15 cellular contexts compared by ENCODE assay signal in genomic region chr1:87598429-87598828, GRCh38.
A peak's percentile ranks its signal among the peaks of the same experiment; 100 is the strongest.
DNase-seq lines count a peak whose midpoint lies in the region; ATAC-seq, FAIRE-seq and TF ChIP-seq lines count a peak whose summit lies in the region.
"Had no signal": no experiment of that assay in that cellular context is flagged by ENCODE, and none has a peak within 500 bp of the region (broad histone marks: within the 10 kb centered on the region; RNA-seq: fewer than 3 reads in every experiment).

No MANE protein-coding gene starts in this region.

- no peaks in the 10 kb centered on the region for H3F3A ChIP-seq in PC-9 (ENCODE audit: insufficient read depth, low read depth)

- WGBS in HepG2 (ENCODE audit: low lambda C conversion rate), result 6% methylated on average over 3 of the region's 3 CpGs
- 69% methylated on average over 3 of the region's 3 CpGs for WGBS in right lobe of liver (ENCODE audit: insufficient coverage, low coverage, low lambda C conversion rate, missing lambda C conversion rate)

- POLR2A ChIA-PET in HepG2 (lab: Yijun Ruan, JAX), result no interaction called here
- POLR2A ChIA-PET in PC-9 (lab: Charles Lee; ENCODE audit: unreplicated experiment), result interaction anchor here (0.5 kb wide), 1 partner anchor 522 kb away, joined by 3 read pairs; no protein-coding TSS in a partner anchor

- TF ChIP-seq CTCF in HepG2 (CRISPR knock-in tag; IDR thresholded peaks at IDR 0.05) (peak; percentile 51), right lobe of liver (IDR thresholded peaks at IDR 0.05) (no peak), foreskin keratinocyte (conservative IDR thresholded peaks at IDR 0.05) (peak; percentile 5), PC-9 (conservative IDR thresholded peaks at IDR 0.05) (no peak)

- peaks cover 1% of the 10 kb centered on the region for H3K27me3 Mint-ChIP-seq in activated T-helper 1 cell treated with anti-CD3 and anti-CD28 coated beads, Interleukin-12 subunit alpha, Interleukin-12 subunit beta, Interleukin-2, Interleukin-4 antibody, amounts not matched to agents 30 ng/mL and 10 ng/mL and 1 ng/mL, durations not matched to agents 14 hours and 24 hours and 36 hours (ENCODE audit: insufficient read depth)

- H3K4me3 Mint-ChIP-seq in activated T-helper 1 cell treated with anti-CD3 and anti-CD28 coated beads, Interleukin-12 subunit alpha, Interleukin-12 subunit beta, Interleukin-2, Interleukin-4 antibody, amounts not matched to agents 30 ng/mL and 10 ng/mL and 1 ng/mL, durations not matched to agents 14 hours and 24 hours and 36 hours, result no peak overlapping the region

- TF ChIP-seq EP300 in HepG2 (IDR thresholded peaks at IDR 0.05; ENCODE audit: low read depth in 2 of 2, low read length in 2 of 2) (no peak), HepG2 (CRISPR knock-in tag; IDR thresholded peaks at IDR 0.05; ENCODE audit: borderline replicate concordance) (no peak)

- H2AFZ ChIP-seq in HepG2 (ENCODE audit: low read length) (no peak overlapping the region), PC-9 (no peak overlapping the region)

- no peaks in the 10 kb centered on the region for H3K36me3 ChIP-seq in HepG2 (replicated peaks in 1 of 2; ENCODE audit: control insufficient read depth in 1 of 2, insufficient read depth in 2 of 2, low read length in 2 of 2)
- H3K36me3 ChIP-seq in right lobe of liver, result no peaks in the 10 kb centered on the region
- H3K36me3 ChIP-seq in PC-9 (ENCODE audit: low read depth), result no peaks in the 10 kb centered on the region
- H3K36me3 ChIP-seq: lower lobe of right lung, MG63 had no signal

- CTCF ChIA-PET in HepG2 (lab: Yijun Ruan, JAX; ENCODE audit: low intra/inter-chr PET ratio, low total read pairs), result interaction anchor here (1.6 kb wide), 1 partner anchor 355 kb away, joined by 4 read pairs; no protein-coding TSS in a partner anchor
- CTCF ChIA-PET in PC-9 (lab: Charles Lee), result no interaction called here

- H3K27me3 ChIP-seq in HepG2 (ENCODE audit: control insufficient read depth in 1 of 2, insufficient read depth in 2 of 2, low read length in 2 of 2), result no peaks in the 10 kb centered on the region
- no peaks in the 10 kb centered on the region for H3K27me3 ChIP-seq in right lobe of liver
- no peaks in the 10 kb centered on the region for H3K27me3 ChIP-seq in foreskin keratinocyte
- H3K27me3 ChIP-seq in PC-9 (ENCODE audit: insufficient read depth, low read depth), result no peaks in the 10 kb centered on the region
- H3K27me3 ChIP-seq: MG63 had no signal

- no peak overlapping the region for H3K27ac Mint-ChIP-seq in activated T-helper 1 cell treated with anti-CD3 and anti-CD28 coated beads, Interleukin-12 subunit alpha, Interleukin-12 subunit beta, Interleukin-2, Interleukin-4 antibody, amounts not matched to agents 30 ng/mL and 10 ng/mL and 1 ng/mL, durations not matched to agents 14 hours and 24 hours and 36 hours

- H3K36me3 Mint-ChIP-seq in activated T-helper 1 cell treated with anti-CD3 and anti-CD28 coated beads, Interleukin-12 subunit alpha, Interleukin-12 subunit beta, Interleukin-2, Interleukin-4 antibody, amounts not matched to agents 30 ng/mL and 10 ng/mL and 1 ng/mL, durations not matched to agents 14 hours and 24 hours and 36 hours (ENCODE audit: low read depth), result no peaks in the 10 kb centered on the region

- DNase-seq in HepG2 (ENCODE audit: low spot score) (peak; percentile 15), right lobe of liver (no peak), RPMI8226 (peak; percentile 9), foreskin keratinocyte (no peak), PC-9 (no peak), SHP77 treated with DMSO at 0.1 percent for 48 hours (lab: John Stamatoyannopoulos, UW) (no peak)
- no peak for DNase-seq in activated T-helper 1 cell treated with anti-CD3 and anti-CD28 coated beads, Interleukin-12 subunit alpha, Interleukin-12 subunit beta, Interleukin-2, Interleukin-4 antibody, amounts not matched to agents 30 ng/mL and 10 ng/mL and 1 ng/mL, durations not matched to agents 14 hours and 24 hours and 36 hours (ENCODE audit: low spot score)
- DNase-seq: anterior cingulate cortex, glutamatergic neuron, lower lobe of right lung, MG63, NCI-H524 had no signal

- TF ChIP-seq POLR2A in HepG2 (IDR thresholded peaks at IDR 0.05; ENCODE audit: insufficient read depth in 1 of 2, low read depth in 2 of 2, low read length in 2 of 2) (no peak), right lobe of liver (IDR thresholded peaks at IDR 0.05) (no peak)

- H3K9me3 ChIP-seq in HepG2 (ENCODE audit: low read length) (no peaks in the 10 kb centered on the region), right lobe of liver (no peaks in the 10 kb centered on the region), PC-9 (ENCODE audit: insufficient read depth, low read depth) (no peaks in the 10 kb centered on the region)
- H3K9me3 ChIP-seq: lower lobe of right lung, MG63 had no signal

- no peak overlapping the region for H3K4me3 ChIP-seq in HepG2 (replicated peaks in 1 of 3; ENCODE audit: insufficient read depth in 1 of 3, low read depth in 2 of 3, low read length in 3 of 3)
- H3K4me3 ChIP-seq in right lobe of liver, result no peak overlapping the region
- H3K4me3 ChIP-seq in PC-9, result no peak overlapping the region
- H3K4me3 ChIP-seq: lower lobe of right lung, MG63 had no signal

- intact Hi-C loops in HepG2 (cut with micrococcal nuclease; ENCODE audit: unreplicated experiment) (loop anchor here (5.0 kb wide), 1 partner anchor 354 kb away; no protein-coding TSS in a partner anchor), right lobe of liver (cut with DNase I) (no loop called here), PC-9 (cut with micrococcal nuclease; ENCODE audit: unreplicated experiment) (no loop called here)
- intact Hi-C loops in activated T-helper 1 cell treated with anti-CD3 and anti-CD28 coated beads, Interleukin-12 subunit alpha, Interleukin-12 subunit beta, Interleukin-2, Interleukin-4 antibody, amounts not matched to agents 30 ng/mL and 10 ng/mL and 1 ng/mL, durations not matched to agents 14 hours and 24 hours and 36 hours (cut with micrococcal nuclease), result no loop called here

- no peak overlapping the region for H3K27ac ChIP-seq in HepG2 (ENCODE audit: extremely low read length, insufficient read depth, low read length)
- H3K27ac ChIP-seq in right lobe of liver, result no peak overlapping the region
- H3K27ac ChIP-seq in foreskin keratinocyte, result no peak overlapping the region
- no peak overlapping the region for H3K27ac ChIP-seq in PC-9
- H3K27ac ChIP-seq: lower lobe of right lung had no signal

- H4K20me1 ChIP-seq in HepG2 (ENCODE audit: insufficient read depth, low read length), result no peaks in the 10 kb centered on the region
- H4K20me1 ChIP-seq in PC-9 (ENCODE audit: insufficient read depth), result no peaks in the 10 kb centered on the region

- BruUV-seq in HepG2 (replicated peaks; lab: Mats Ljungman, UMichigan) (no TSS peak), PC-9 (replicated peaks; lab: Mats Ljungman, UMichigan) (no TSS peak)

- H3K9me3 Mint-ChIP-seq in activated T-helper 1 cell treated with anti-CD3 and anti-CD28 coated beads, Interleukin-12 subunit alpha, Interleukin-12 subunit beta, Interleukin-2, Interleukin-4 antibody, amounts not matched to agents 30 ng/mL and 10 ng/mL and 1 ng/mL, durations not matched to agents 14 hours and 24 hours and 36 hours, result no peaks in the 10 kb centered on the region

- H3K79me2 ChIP-seq in HepG2 (ENCODE audit: insufficient read depth, low read length), result no peaks in the 10 kb centered on the region
- H3K79me2 ChIP-seq in PC-9 (ENCODE audit: low read depth), result no peaks in the 10 kb centered on the region

- no peaks in the 10 kb centered on the region for H3K4me1 Mint-ChIP-seq in activated T-helper 1 cell treated with anti-CD3 and anti-CD28 coated beads, Interleukin-12 subunit alpha, Interleukin-12 subunit beta, Interleukin-2, Interleukin-4 antibody, amounts not matched to agents 30 ng/mL and 10 ng/mL and 1 ng/mL, durations not matched to agents 14 hours and 24 hours and 36 hours (ENCODE audit: low read depth)

- no peaks in the 10 kb centered on the region for H3K9me2 ChIP-seq in PC-9 (ENCODE audit: insufficient read depth)

- H3K4me2 ChIP-seq in HepG2 (ENCODE audit: low read depth, low read length), result no peak overlapping the region
- no peak overlapping the region for H3K4me2 ChIP-seq in PC-9

- no peak overlapping the region for H3K9ac ChIP-seq in HepG2 (ENCODE audit: insufficient read depth, low read depth, low read length)

- ATAC-seq in HepG2 (peak; percentile 93), right lobe of liver (no peak), foreskin keratinocyte (no peak), HG03196 (IDR thresholded peaks at IDR 0.05; ENCODE audit: unreplicated experiment) (no peak)
- ATAC-seq: lower lobe of right lung had no signal

- no peaks in the 10 kb centered on the region for H3K4me1 ChIP-seq in HepG2 (ENCODE audit: insufficient read depth, low read length)
- no peaks in the 10 kb centered on the region for H3K4me1 ChIP-seq in right lobe of liver
- no peaks in the 10 kb centered on the region for H3K4me1 ChIP-seq in foreskin keratinocyte
- H3K4me1 ChIP-seq in PC-9 (replicated peaks; ENCODE audit: insufficient read depth), result peaks cover 8% of the 10 kb centered on the region; the same call in 1 of the 2 replicates
- H3K4me1 ChIP-seq: lower lobe of right lung had no signal

- no peak for FAIRE-seq in HepG2 (lab: Jason Lieb, UNC)
- FAIRE-seq: G401.6, urothelium cell line had no signal

- TF ChIP-seq RAD21 in HepG2 (CRISPR knock-in tag; IDR thresholded peaks at IDR 0.05), result no peak

- in situ Hi-C loops in HepG2 (cut with HindIII; ENCODE audit: extremely low pct_ligation_motif_present, low pct_unique_long_range_greater_than_20kb), result no loop called here

TF ChIP-seq in HepG2, 621 proteins besides CTCF, POLR2A, EP300 and RAD21 (continues in another document):
- TF ChIP-seq ZNF775 (CRISPR knock-in tag; IDR thresholded peaks at IDR 0.05; ENCODE audit: borderline replicate concordance) (no peak), HMG20A (CRISPR knock-in tag; IDR thresholded peaks at IDR 0.05; ENCODE audit: borderline replicate concordance) (no peak), KDM5A (IDR thresholded peaks at IDR 0.05; ENCODE audit: borderline replicate concordance, low read length) (no peak), SMC3 (IDR thresholded peaks at IDR 0.05; ENCODE audit: low read length) (peak; percentile 44; the same call in 1 of the 2 replicates), ZNF710 (CRISPR knock-in tag; IDR thresholded peaks at IDR 0.05; ENCODE audit: borderline replicate concordance) (no peak)

Comparison
In these comparisons a context has a peak if more than half of its experiments do, and no peak if none do; other contexts are left out.
1. DNase-seq: peak in HepG2 (single experiment) and RPMI8226 (single experiment); none in right lobe of liver (0 of 3), foreskin keratinocyte (0 of 2), activated T-helper 1 cell treated with anti-CD3 and anti-CD28 coated beads, Interleukin-12 subunit alpha, Interleukin-12 subunit beta, Interleukin-2, Interleukin-4 antibody, amounts not matched to agents 30 ng/mL and 10 ng/mL and 1 ng/mL, durations not matched to agents 14 hours and 24 hours and 36 hours (single experiment), PC-9 (0 of 2) and SHP77 treated with DMSO at 0.1 percent for 48 hours (single experiment).
2. CTCF ChIP-seq: peak in HepG2 (single experiment) and foreskin keratinocyte (single experiment); none in right lobe of liver (0 of 4) and PC-9 (single experiment).